ENCODE assay signal across 3 cellular contexts in genomic region chr1:16081636-16082035, GRCh38.
TF ChIP-seq lines count a peak whose summit lies in the region.

No MANE protein-coding gene starts in this region.

TF ChIP-seq in A549, 52 proteins besides CTCF, POLR2A, EP300 and RAD21:
- no peak for TF ChIP-seq E2F6 (IDR thresholded peaks at IDR 0.05; ENCODE audit: borderline replicate concordance, low read depth)
- TF ChIP-seq, protein P1, sequence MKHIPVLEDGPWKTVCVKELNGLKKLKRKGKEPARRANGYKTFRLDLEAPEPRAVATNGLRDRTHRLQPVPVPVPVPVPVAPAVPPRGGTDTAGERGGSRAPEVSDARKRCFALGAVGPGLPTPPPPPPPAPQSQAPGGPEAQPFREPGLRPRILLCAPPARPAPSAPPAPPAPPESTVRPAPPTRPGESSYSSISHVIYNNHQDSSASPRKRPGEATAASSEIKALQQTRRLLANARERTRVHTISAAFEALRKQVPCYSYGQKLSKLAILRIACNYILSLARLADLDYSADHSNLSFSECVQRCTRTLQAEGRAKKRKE (CRISPR knock-in tag; IDR thresholded peaks at IDR 0.05; ENCODE audit: low read depth) = no peak
- TF ChIP-seq BCL3 (IDR thresholded peaks at IDR 0.05) = no peak
- TF ChIP-seq ZSCAN20 (CRISPR knock-in tag; IDR thresholded peaks at IDR 0.05) = no peak
- no peak for TF ChIP-seq HOXB13 (CRISPR knock-in tag; IDR thresholded peaks at IDR 0.05; ENCODE audit: low read depth)
- no peak for TF ChIP-seq NR3C1 (IDR thresholded peaks at IDR 0.05)
- TF ChIP-seq SMC3 (IDR thresholded peaks at IDR 0.05) = no peak
- TF ChIP-seq ZNF302 (CRISPR knock-in tag; IDR thresholded peaks at IDR 0.05) = no peak
- no peak for TF ChIP-seq CBX8 (IDR thresholded peaks at IDR 0.05)

TF ChIP-seq in IMR-90, 13 proteins besides CTCF, POLR2A, EP300 and RAD21:
- no peak for TF ChIP-seq CHD1 (IDR thresholded peaks at IDR 0.05; ENCODE audit: low read depth, low read length)
- TF ChIP-seq, protein P2, sequence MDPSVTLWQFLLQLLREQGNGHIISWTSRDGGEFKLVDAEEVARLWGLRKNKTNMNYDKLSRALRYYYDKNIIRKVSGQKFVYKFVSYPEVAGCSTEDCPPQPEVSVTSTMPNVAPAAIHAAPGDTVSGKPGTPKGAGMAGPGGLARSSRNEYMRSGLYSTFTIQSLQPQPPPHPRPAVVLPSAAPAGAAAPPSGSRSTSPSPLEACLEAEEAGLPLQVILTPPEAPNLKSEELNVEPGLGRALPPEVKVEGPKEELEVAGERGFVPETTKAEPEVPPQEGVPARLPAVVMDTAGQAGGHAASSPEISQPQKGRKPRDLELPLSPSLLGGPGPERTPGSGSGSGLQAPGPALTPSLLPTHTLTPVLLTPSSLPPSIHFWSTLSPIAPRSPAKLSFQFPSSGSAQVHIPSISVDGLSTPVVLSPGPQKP (IDR thresholded peaks at IDR 0.05; ENCODE audit: borderline replicate concordance, low read depth, low read length) = no peak

TF ChIP-seq in H1, 55 proteins besides CTCF, POLR2A, EP300 and RAD21:
- no peak for TF ChIP-seq POU5F1 (IDR thresholded peaks at IDR 0.05; ENCODE audit: low read depth, low read length)
